Comparison of ENCODE assay signal across 24 cellular contexts in the genomic region with DNA sequence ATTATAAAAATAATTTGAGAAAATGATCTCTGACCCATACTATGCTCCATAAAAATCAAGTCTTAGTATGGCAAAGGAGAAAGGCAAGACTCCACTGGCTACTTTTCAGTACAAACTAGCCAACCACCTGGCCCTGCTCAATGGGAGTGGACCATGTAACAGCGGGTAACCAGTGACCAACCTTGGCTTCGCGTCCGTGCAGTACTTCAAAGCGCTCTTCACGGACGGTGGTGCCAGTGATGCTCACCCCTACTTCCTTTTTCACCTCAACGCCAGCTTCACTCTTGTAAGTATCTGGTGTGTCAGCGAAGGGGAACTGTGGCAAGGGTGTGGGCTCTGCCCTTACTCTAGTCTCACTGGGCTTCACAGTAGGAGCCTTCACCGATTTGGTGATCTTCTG.
"Had no signal": no experiment of that assay in that cellular context is flagged by ENCODE, and none has a peak within 500 bp of the region (broad histone marks: within the 10 kb centered on the region; RNA-seq: fewer than 3 reads in every experiment).

No MANE protein-coding gene starts in this region.

- H3K27ac ChIP-seq: lower lobe of right lung, pancreas, prostate gland, skin epidermis, stomach, thoracic aorta, tibial artery, upper lobe of right lung had no signal

- DNase-seq: hypothalamus; immature natural killer cell; kidney; lower lobe of right lung; mammary epithelial cell; mesenchymal stem cell; naive thymus-derived CD8-positive, alpha-beta T cell; nucleus accumbens; pancreas; posterior cingulate gyrus; stimulated activated CD4-positive, alpha-beta T cell treated with anti-CD3 and anti-CD28 coated beads, Interleukin-12 subunit alpha, Interleukin-12 subunit beta, amount 100 ng/mL, for 4 hours; stimulated activated CD4-positive, alpha-beta T cell treated with anti-CD3 and anti-CD28 coated beads, Interleukin-15, amount 100 ng/mL, for 24 hours; stimulated activated CD4-positive, alpha-beta T cell treated with anti-CD3 and anti-CD28 coated beads, Interleukin-2, amount 100 ng/mL, for 24 hours; stimulated activated CD4-positive, alpha-beta T cell treated with anti-CD3 and anti-CD28 coated beads, Interleukin-4, amount 100 ng/mL, for 1 hour; stimulated activated naive B cell treated with anti-CD40 and anti-IgM and Interleukin-4, amounts not matched to agents 10 μg/mL and 1 μg/mL and 100 μg/mL, for 72 hours; stimulated activated naive CD8-positive, alpha-beta T cell treated with anti-CD3 and anti-CD28 coated beads, Interleukin-15, Interleukin-2, amounts not matched to agents 100 U/mL and 50 U/mL, for 24 hours; stomach; tibial artery; trophoblast cell; upper lobe of right lung had no signal

- ATAC-seq: lower lobe of right lung; naive thymus-derived CD8-positive, alpha-beta T cell; pancreas; sciatic nerve; stimulated activated naive B cell treated with anti-CD40 and anti-IgM and Interleukin-4, amounts not matched to agents 10 μg/mL and 1 μg/mL and 100 μg/mL, for 72 hours; stimulated activated naive CD8-positive, alpha-beta T cell treated with anti-CD3 and anti-CD28 coated beads, Interleukin-15, Interleukin-2, amounts not matched to agents 100 U/mL and 50 U/mL, for 24 hours; upper lobe of right lung had no signal

- H3K4me3 ChIP-seq: lower lobe of right lung, pancreas, prostate gland, skin epidermis, stomach, thoracic aorta, tibial artery, upper lobe of right lung had no signal

- H3K4me1 ChIP-seq: lower lobe of right lung, pancreas, prostate gland, stomach, tibial artery, upper lobe of right lung had no signal

- H3K27me3 ChIP-seq: pancreas, stomach, tibial artery, upper lobe of right lung had no signal

- H3K9me3 ChIP-seq: lower lobe of right lung, pancreas, prostate gland, stomach, thoracic aorta, tibial artery, upper lobe of right lung had no signal

- H3K36me3 ChIP-seq: prostate gland, stomach, thoracic aorta, tibial artery, upper lobe of right lung had no signal
